25 cellular contexts compared by ENCODE assay signal in genomic region chrX:42941671-42942070, GRCh38.
DNase-seq lines count a peak whose midpoint lies in the region; ATAC-seq, FAIRE-seq and TF ChIP-seq lines count a peak whose summit lies in the region.
"Had no signal": no experiment of that assay in that cellular context is flagged by ENCODE, and none has a peak within 500 bp of the region (broad histone marks: within the 10 kb centered on the region; RNA-seq: fewer than 3 reads in every experiment).

No MANE protein-coding gene starts in this region.

- H3K9me3 ChIP-seq in CD4-positive, alpha-beta memory T cell (ENCODE audit: control insufficient read depth in 1 of 2, low read length in 2 of 2) = no peaks in the 10 kb centered on the region
- H3K9me3 ChIP-seq in T-helper 17 cell (ENCODE audit: control insufficient read depth, low read length, poor library complexity, severe bottlenecking) (no peaks in the 10 kb centered on the region), lower lobe of right lung (no peaks in the 10 kb centered on the region)
- H3K9me3 ChIP-seq in naive thymus-derived CD4-positive, alpha-beta T cell (ENCODE audit: control insufficient read depth in 2 of 3, low read length in 3 of 3) = no peaks in the 10 kb centered on the region
- H3K9me3 ChIP-seq: MG63, neutrophil, psoas muscle, testis had no signal

- DNase-seq in CD4-positive, alpha-beta memory T cell = no peak
- no peak for DNase-seq in GM12892 (ENCODE audit: insufficient read length)
- no peak for DNase-seq in T-helper 17 cell
- DNase-seq in naive thymus-derived CD4-positive, alpha-beta T cell = no peak
- no peak for DNase-seq in substantia nigra (lab: John Stamatoyannopoulos, UW)
- DNase-seq in RCC 7860 (ENCODE audit: low spot score) = no peak
- DNase-seq in lower lobe of right lung = no peak
- DNase-seq: activated CD4-positive, alpha-beta T cell treated with anti-CD3 and anti-CD28 coated beads for 4 hours; activated naive CD8-positive, alpha-beta T cell treated with anti-CD3 and anti-CD28 coated beads, Interleukin-2, amount 10 ng/mL, durations not matched to agents 7 days and 5 days; activated T-cell treated with anti-CD3 and anti-CD28 coated beads for 4 hours; DMS53; effector CD4-positive, alpha-beta T cell; GF-D8; MG63; NCI-H1436; NCI-H2171 treated with DMSO at 0.1 percent for 48 hours; NCI-H524 treated with DMSO at 0.1 percent for 48 hours; psoas muscle; testis had no signal

- TF ChIP-seq CTCF in lower lobe of right lung (IDR thresholded peaks at IDR 0.05) = no peak

- no peak for TF ChIP-seq POLR2A in GM12892 (IDR thresholded peaks at IDR 0.05; ENCODE audit: low read depth, low read length)

- peak overlapping the region; percentile 87 to 96 (median 93) for H3K27ac Mint-ChIP-seq in CD4-positive, alpha-beta memory T cell
- peak overlapping the region; percentile 92 for H3K27ac Mint-ChIP-seq in T-helper 17 cell
- peak overlapping the region; percentile 74 to 98 (median 93) for H3K27ac Mint-ChIP-seq in naive thymus-derived CD4-positive, alpha-beta T cell

- ATAC-seq in T-helper 17 cell (no peak), lower lobe of right lung (no peak)
- no peak for ATAC-seq in naive thymus-derived CD4-positive, alpha-beta T cell
- ATAC-seq: esophagus mucosa, HCT116, psoas muscle had no signal

- H3K27ac ChIP-seq in CD4-positive, alpha-beta memory T cell (ENCODE audit: low read depth, low read length) = peak overlapping the region; percentile 64
- H3K27ac ChIP-seq in naive thymus-derived CD4-positive, alpha-beta T cell (ENCODE audit: low read depth, low read length) = peak overlapping the region; percentile 56
- H3K27ac ChIP-seq in substantia nigra (ENCODE audit: low read depth, low read length, poor library complexity, severe bottlenecking) (no peak overlapping the region), lower lobe of right lung (no peak overlapping the region)
- H3K27ac ChIP-seq: hepatocyte, neutrophil, psoas muscle, testis had no signal

- H3K4me1 Mint-ChIP-seq in CD4-positive, alpha-beta memory T cell = peaks cover 34 to 83% (median 71%) of the 10 kb centered on the region in 4 donors
- peaks cover 20% of the 10 kb centered on the region for H3K4me1 Mint-ChIP-seq in T-helper 17 cell
- peaks cover 12 to 83% (median 74%) of the 10 kb centered on the region in 7 donors for H3K4me1 Mint-ChIP-seq in naive thymus-derived CD4-positive, alpha-beta T cell

- CTCF ChIA-PET in CD4-positive, alpha-beta memory T cell (lab: Charles Lee; ENCODE audit: partially characterized antibody) = no interaction called here
- CTCF ChIA-PET in naive thymus-derived CD4-positive, alpha-beta T cell (lab: Charles Lee) = interaction anchor here (2.9 kb wide), 1 partner anchor 1143 kb away, joined by 11 read pairs; no protein-coding TSS in a partner anchor

- H3K9me3 Mint-ChIP-seq in CD4-positive, alpha-beta memory T cell = peaks cover 0 to 13% (median 6%) of the 10 kb centered on the region in 8 donors
- peaks cover 0 to 15% (median 5%) of the 10 kb centered on the region in 11 donors for H3K9me3 Mint-ChIP-seq in naive thymus-derived CD4-positive, alpha-beta T cell

- POLR2A ChIA-PET in CD4-positive, alpha-beta memory T cell (lab: Charles Lee; ENCODE audit: partially characterized antibody) = interaction anchor here (3.6 kb wide), 1 partner anchor 1018 kb away, joined by 33 read pairs; the partner anchor contains the start of gene CASK
- POLR2A ChIA-PET in naive thymus-derived CD4-positive, alpha-beta T cell (lab: Charles Lee) = no interaction called here

- peaks cover 74% of the 10 kb centered on the region for H3K4me1 ChIP-seq in CD4-positive, alpha-beta memory T cell (ENCODE audit: insufficient read depth, low read length)
- peaks cover 54 to 72% of the 10 kb centered on the region in 2 donors for H3K4me1 ChIP-seq in naive thymus-derived CD4-positive, alpha-beta T cell (ENCODE audit: control insufficient read depth in 2 of 2, insufficient read depth in 2 of 2, low read length in 2 of 2)
- no peaks in the 10 kb centered on the region for H3K4me1 ChIP-seq in lower lobe of right lung
- H3K4me1 ChIP-seq: psoas muscle, testis had no signal

- H3K36me3 Mint-ChIP-seq in CD4-positive, alpha-beta memory T cell = peaks cover 5 to 6% of the 10 kb centered on the region in 2 donors
- H3K36me3 Mint-ChIP-seq in T-helper 17 cell (ENCODE audit: low read depth) = peaks cover 4% of the 10 kb centered on the region
- H3K36me3 Mint-ChIP-seq in naive thymus-derived CD4-positive, alpha-beta T cell = peaks cover 0 to 16% (median 4%) of the 10 kb centered on the region in 5 donors

- intact Hi-C loops in CD4-positive, alpha-beta memory T cell (cut with micrococcal nuclease) = loop anchor here (5.0 to 10.0 kb wide), 5 partner anchors 163 to 1159 kb away; no protein-coding TSS in a partner anchor
- intact Hi-C loops in naive thymus-derived CD4-positive, alpha-beta T cell (cut with micrococcal nuclease) = loop anchor here (5.0 to 10.0 kb wide), 10 partner anchors 204 to 1607 kb away; partner anchors contain the start of genes CASK (in 1 of the 2), DDX3X (in 1 of the 2) and MAOA (in 1 of the 2)
- intact Hi-C loops in lower lobe of right lung (cut with DNase I) = no loop called here

- H3K27me3 Mint-ChIP-seq in CD4-positive, alpha-beta memory T cell = no peaks in the 10 kb centered on the region
- no peaks in the 10 kb centered on the region for H3K27me3 Mint-ChIP-seq in T-helper 17 cell
- no peaks in the 10 kb centered on the region for H3K27me3 Mint-ChIP-seq in naive thymus-derived CD4-positive, alpha-beta T cell
- H3K27me3 Mint-ChIP-seq: activated naive CD8-positive, alpha-beta T cell treated with anti-CD3 and anti-CD28 coated beads, Interleukin-2, amount 10 ng/mL, durations not matched to agents 7 days and 5 days had no signal

- no peaks in the 10 kb centered on the region for H3K27me3 ChIP-seq in CD4-positive, alpha-beta memory T cell (ENCODE audit: insufficient read depth, low read length)
- no peaks in the 10 kb centered on the region for H3K27me3 ChIP-seq in naive thymus-derived CD4-positive, alpha-beta T cell (ENCODE audit: control insufficient read depth in 2 of 2, insufficient read depth in 2 of 2, low read length in 2 of 2)
- H3K27me3 ChIP-seq in lower lobe of right lung (ENCODE audit: low read depth) = no peaks in the 10 kb centered on the region
- H3K27me3 ChIP-seq: hepatocyte, MG63, neutrophil, testis had no signal

- H3K4me3 Mint-ChIP-seq in CD4-positive, alpha-beta memory T cell = peak overlapping the region in 3 of 8 donors; percentile 29 to 64 (median 49)
- H3K4me3 Mint-ChIP-seq in T-helper 17 cell = no peak overlapping the region
- H3K4me3 Mint-ChIP-seq in naive thymus-derived CD4-positive, alpha-beta T cell = peak overlapping the region in 3 of 10 donors; percentile 63 to 83 (median 72)

- peak; percentile 70 for FAIRE-seq in GM12892 (lab: Jason Lieb, UNC)
- FAIRE-seq in RCC 7860 (lab: Jason Lieb, UNC) = no peak
- FAIRE-seq: frontal cortex, islet of Langerhans had no signal

- no peak overlapping the region for H3K4me3 ChIP-seq in CD4-positive, alpha-beta memory T cell (ENCODE audit: low read length in 2 of 2)
- H3K4me3 ChIP-seq in naive thymus-derived CD4-positive, alpha-beta T cell (ENCODE audit: low read length) = no peak overlapping the region
- H3K4me3 ChIP-seq in lower lobe of right lung = no peak overlapping the region
- H3K4me3 ChIP-seq: hepatocyte, MG63, psoas muscle, testis had no signal

- H3K36me3 ChIP-seq in CD4-positive, alpha-beta memory T cell (ENCODE audit: insufficient read depth, low read length) = no peaks in the 10 kb centered on the region
- no peaks in the 10 kb centered on the region for H3K36me3 ChIP-seq in naive thymus-derived CD4-positive, alpha-beta T cell (ENCODE audit: control insufficient read depth in 2 of 3, insufficient read depth in 3 of 3, low read length in 3 of 3)
- no peaks in the 10 kb centered on the region for H3K36me3 ChIP-seq in lower lobe of right lung
- H3K36me3 ChIP-seq: MG63, neutrophil had no signal

Comparison
In these comparisons a context has a peak if more than half of its experiments do, and no peak if none do; other contexts are left out.
1. H3K27ac ChIP-seq: peak in CD4-positive, alpha-beta memory T cell (single experiment) and naive thymus-derived CD4-positive, alpha-beta T cell (single experiment); none in substantia nigra (single experiment) and lower lobe of right lung (single experiment).
2. Peak in every context shown above with its lines, with median percentiles within 50 percentile points of each other: H3K27ac Mint-ChIP-seq.